ENCODE assay signal across 8 cellular contexts in genomic region chr1:20574686-20575543, GRCh38. TPM values are rescaled to one million over a fixed set of nuclear protein-coding genes. Genes with fewer than 3 reads are reported as not detected.
A peak's percentile ranks its signal among the peaks of the same experiment; 100 is the strongest.
DNase-seq lines count a peak whose midpoint lies in the region; ATAC-seq and TF ChIP-seq lines count a peak whose summit lies in the region.

No MANE protein-coding gene starts in this region.

- TF ChIP-seq EP300 in stomach (IDR thresholded peaks at IDR 0.05), result no peak

- no peaks in the 10 kb centered on the region for H3K4me1 Mint-ChIP-seq in natural killer cell

- H3K36me3 ChIP-seq in GM23248 (ENCODE audit: low read depth) (no peaks in the 10 kb centered on the region), stomach (no peaks in the 10 kb centered on the region)

- peaks cover 9 to 20% of the 10 kb centered on the region in 2 donors for H3K27me3 Mint-ChIP-seq in natural killer cell (ENCODE audit: low read depth in 2 of 2)

- intact Hi-C loops in natural killer cell (cut with micrococcal nuclease), result loop anchor here (2.0 kb wide), 1 partner anchor 66 kb away; no protein-coding TSS in a partner anchor
- intact Hi-C loops in stomach (cut with DNase I; ENCODE audit: low total_unique reads), result no loop called here

- TF ChIP-seq POLR2A in stomach (IDR thresholded peaks at IDR 0.05), result no peak

- no peaks in the 10 kb centered on the region for H3K36me3 Mint-ChIP-seq in natural killer cell

- H3K9me3 ChIP-seq in GM23248 (ENCODE audit: low read depth), result no peaks in the 10 kb centered on the region
- H3K9me3 ChIP-seq in stomach, result peaks cover 0 to 10% (median 7%) of the 10 kb centered on the region in 4 donors

- H3K4me1 ChIP-seq in GM23248 (ENCODE audit: insufficient read depth), result no peaks in the 10 kb centered on the region
- peaks cover 0 to 4% (median 0%) of the 10 kb centered on the region in 4 donors for H3K4me1 ChIP-seq in stomach

- no peak overlapping the region for H3K4me2 ChIP-seq in GM23248 (ENCODE audit: unreplicated experiment)

- H3K27me3 ChIP-seq in GM23248 (replicated peaks; ENCODE audit: insufficient read depth) (no peaks in the 10 kb centered on the region), stomach (peaks cover 0 to 43% (median 0%) of the 10 kb centered on the region in 3 donors)

- no peaks in the 10 kb centered on the region for H3K79me2 ChIP-seq in GM23248 (ENCODE audit: insufficient read depth)

- peak; percentile 81 for TF ChIP-seq CTCF in AG09309 (IDR thresholded peaks at IDR 0.05; ENCODE audit: control insufficient read depth, insufficient read depth, low read depth, low read length, missing control alignments)
- peak; percentile 22 for TF ChIP-seq CTCF in natural killer cell (IDR thresholded peaks at IDR 0.05)
- TF ChIP-seq CTCF in stomach (IDR thresholded peaks at IDR 0.05), result peak in 4 of 7 experiments; percentile 25 to 50 (median 32)

- 10 to 13% methylated on average over 18 of the region's 18 CpGs for WGBS in GM23248 (ENCODE audit: low coverage in 1 of 2, low lambda C conversion rate in 2 of 2, missing lambda C conversion rate in 2 of 2), 2 experiments
- 22 to 27% (median 26%) methylated on average over 18 of the region's 18 CpGs for WGBS in stomach, 5 donors

- H3F3A ChIP-seq in GM23248 (ENCODE audit: insufficient read depth), result 0 out of 2 replicates have a peak, but pooled peaks cover 5% of the 10 kb centered on the region

- no peak for DNase-seq in AG09309 (ENCODE audit: low read depth)
- peak; percentile 84 for DNase-seq in GM23248
- DNase-seq in NCI-H774 (lab: John Stamatoyannopoulos, UW), result peak; percentile 3
- peak; percentile 83 for DNase-seq in activated CD8-positive, alpha-beta memory T cell treated with anti-CD3 and anti-CD28 coated beads for 24 hours
- peak; percentile 51 for DNase-seq in natural killer cell
- peak; percentile 69 for DNase-seq in stomach

- no peak overlapping the region for H3K27ac Mint-ChIP-seq in natural killer cell

- no peaks in the 10 kb centered on the region for H3K9me2 ChIP-seq in GM23248 (ENCODE audit: insufficient read depth)

- no peak overlapping the region for H3K27ac ChIP-seq in GM23248
- no peak overlapping the region for H3K27ac ChIP-seq in stomach

- H3K9me3 Mint-ChIP-seq in natural killer cell, result no peaks in the 10 kb centered on the region

- peak overlapping the region; percentile 32; the same call in 1 of the 2 replicates for H2AFZ ChIP-seq in GM23248

- no peak overlapping the region for H3K9ac ChIP-seq in GM23248

- H4K20me1 ChIP-seq in GM23248 (ENCODE audit: insufficient read depth), result no peaks in the 10 kb centered on the region

- H3K4me3 Mint-ChIP-seq in natural killer cell, result no peak overlapping the region

- H3K4me3 ChIP-seq in AG09309 (ENCODE audit: control insufficient read depth, low read depth, low read length) (no peak overlapping the region), GM23248 (no peak overlapping the region), stomach (no peak overlapping the region)

- ATAC-seq in esophagus mucosa (peak; percentile 80), natural killer cell (peak; percentile 38 to 87 (median 64)), GM18870 (IDR thresholded peaks at IDR 0.05; ENCODE audit: unreplicated experiment) (no peak)

- in situ Hi-C loops in GM23248 (cut with MboI), result no loop called here

RNA-seq across cellular contexts. Expression of gene CDA, which starts 14.0 kb away (rescaled TPM):
- 3.0 and 5.9 TPM in 2 replicates for total RNA-seq in GM23248 (2014; rRNA removed; shearing (Covaris generic))
- polyA plus RNA-seq in GM23248 (2016; fragmentation: Nextera tagmentation; extraction: Ambion mirVana) (9.6 and 9.9 TPM in 2 replicates), stomach (1 to 10 TPM in 2 of 3 donors, not detected in 1; 6.0 to 8.4 TPM)
- total RNA-seq in esophagus mucosa (97.6 TPM), natural killer cell (1 to 10 TPM in 2 of 3 donors, not detected in 1; 1.4 to 5.3 TPM), stomach (1 to 10 TPM in 1 of 5 donors, not detected in 4; 1.3 TPM)

RNA-seq across cellular contexts. Expression of gene FAM43B, which starts 22.5 kb away (rescaled TPM):
- total RNA-seq in GM23248 (2014; rRNA removed; shearing (Covaris generic)), result 0.11 TPM in 1 of 2 replicates, not detected in the other
- polyA plus RNA-seq in GM23248 (2016; fragmentation: Nextera tagmentation; extraction: Ambion mirVana) (0.31 and 0.52 TPM in 2 replicates), stomach (under 1 TPM in 2 of 3 donors, not detected in 1; 0.05 to 0.25 TPM)
- total RNA-seq in esophagus mucosa (0.12 TPM), natural killer cell (not detected), stomach (not detected)

RNA-seq across cellular contexts. Expression of gene PINK1, which starts 58.3 kb away (rescaled TPM):
- 141 and 151 TPM in 2 replicates for total RNA-seq in GM23248 (2014; rRNA removed; shearing (Covaris generic))
- 102 and 104 TPM in 2 replicates for polyA plus RNA-seq in GM23248 (2016; fragmentation: Nextera tagmentation; extraction: Ambion mirVana)
- total RNA-seq in esophagus mucosa, result 36.8 TPM
- total RNA-seq in natural killer cell, result 10 to 100 TPM; 10.8 to 16.2 (median 15.0) TPM
- total RNA-seq in stomach, result 100 to 1,000 TPM in 1 of 5 donors, 10 to 100 TPM in 4; 21.0 to 169 (median 42.4) TPM
- 10 to 100 TPM; 53.2 to 74.1 (median 69.9) TPM for polyA plus RNA-seq in stomach

Comparison
In these comparisons a context has a peak if more than half of its experiments do, and no peak if none do; other contexts are left out.
1. CTCF ChIP-seq: peak in every context shown above with its lines; median percentile 81 in AG09309; 32 in stomach; 22 in natural killer cell.
2. RNA of gene CDA, which starts 14.0 kb away (total RNA-seq): 97.6 TPM in esophagus mucosa (single experiment); 3.0 to 5.9 TPM in GM23248, 1.4 to 5.3 TPM in natural killer cell and 1.3 TPM in stomach; every median in the first group is over 10 times any median in the second.